In the genomic region with DNA sequence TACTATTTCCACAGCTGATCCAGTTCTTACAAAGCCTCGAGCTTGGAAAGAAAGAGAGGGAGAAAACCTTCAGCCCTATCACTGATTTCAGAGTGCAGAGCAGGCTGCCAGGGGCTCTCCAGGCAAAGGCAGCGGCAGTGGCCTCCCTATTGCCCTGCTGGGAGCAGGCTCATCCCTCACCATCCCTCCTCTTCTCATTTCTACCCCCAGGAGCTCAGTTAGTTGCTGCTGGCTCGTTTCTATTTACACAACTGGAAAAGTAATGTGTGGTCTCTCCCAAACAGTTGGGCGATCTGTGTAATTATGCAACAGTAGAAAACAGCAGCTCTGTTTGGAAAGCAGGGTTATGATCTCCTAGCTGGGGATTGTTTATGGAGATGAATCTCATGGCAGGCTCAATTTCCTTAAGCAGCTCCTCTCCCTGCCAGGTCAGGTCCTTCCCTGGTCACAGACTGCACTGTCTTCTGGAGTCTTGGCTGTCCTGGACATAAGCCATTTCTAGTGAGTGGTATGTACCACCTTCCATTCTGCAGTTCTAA, we compare ENCODE assay signal across 1 cellular context.
TF ChIP-seq lines count a peak whose summit lies in the region.

No MANE protein-coding gene starts in this region.

TF ChIP-seq in liver, 16 proteins besides CTCF, POLR2A, EP300 and RAD21 (continued from another document):
- TF ChIP-seq, protein P1, sequence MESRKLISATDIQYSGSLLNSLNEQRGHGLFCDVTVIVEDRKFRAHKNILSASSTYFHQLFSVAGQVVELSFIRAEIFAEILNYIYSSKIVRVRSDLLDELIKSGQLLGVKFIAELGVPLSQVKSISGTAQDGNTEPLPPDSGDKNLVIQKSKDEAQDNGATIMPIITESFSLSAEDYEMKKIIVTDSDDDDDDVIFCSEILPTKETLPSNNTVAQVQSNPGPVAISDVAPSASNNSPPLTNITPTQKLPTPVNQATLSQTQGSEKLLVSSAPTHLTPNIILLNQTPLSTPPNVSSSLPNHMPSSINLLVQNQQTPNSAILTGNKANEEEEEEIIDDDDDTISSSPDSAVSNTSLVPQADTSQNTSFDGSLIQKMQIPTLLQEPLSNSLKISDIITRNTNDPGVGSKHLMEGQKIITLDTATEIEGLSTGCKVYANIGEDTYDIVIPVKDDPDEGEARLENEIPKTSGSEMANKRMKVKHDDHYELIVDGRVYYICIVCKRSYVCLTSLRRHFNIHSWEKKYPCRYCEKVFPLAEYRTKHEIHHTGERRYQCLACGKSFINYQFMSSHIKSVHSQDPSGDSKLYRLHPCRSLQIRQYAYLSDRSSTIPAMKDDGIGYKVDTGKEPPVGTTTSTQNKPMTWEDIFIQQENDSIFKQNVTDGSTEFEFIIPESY (IDR thresholded peaks at IDR 0.05) = no peak
- TF ChIP-seq SP1 (IDR thresholded peaks at IDR 0.05) = no peak
TF ChIP-seq in liver: peak in this region for 10.
